ENCODE assay signal across 9 cellular contexts in the genomic region with DNA sequence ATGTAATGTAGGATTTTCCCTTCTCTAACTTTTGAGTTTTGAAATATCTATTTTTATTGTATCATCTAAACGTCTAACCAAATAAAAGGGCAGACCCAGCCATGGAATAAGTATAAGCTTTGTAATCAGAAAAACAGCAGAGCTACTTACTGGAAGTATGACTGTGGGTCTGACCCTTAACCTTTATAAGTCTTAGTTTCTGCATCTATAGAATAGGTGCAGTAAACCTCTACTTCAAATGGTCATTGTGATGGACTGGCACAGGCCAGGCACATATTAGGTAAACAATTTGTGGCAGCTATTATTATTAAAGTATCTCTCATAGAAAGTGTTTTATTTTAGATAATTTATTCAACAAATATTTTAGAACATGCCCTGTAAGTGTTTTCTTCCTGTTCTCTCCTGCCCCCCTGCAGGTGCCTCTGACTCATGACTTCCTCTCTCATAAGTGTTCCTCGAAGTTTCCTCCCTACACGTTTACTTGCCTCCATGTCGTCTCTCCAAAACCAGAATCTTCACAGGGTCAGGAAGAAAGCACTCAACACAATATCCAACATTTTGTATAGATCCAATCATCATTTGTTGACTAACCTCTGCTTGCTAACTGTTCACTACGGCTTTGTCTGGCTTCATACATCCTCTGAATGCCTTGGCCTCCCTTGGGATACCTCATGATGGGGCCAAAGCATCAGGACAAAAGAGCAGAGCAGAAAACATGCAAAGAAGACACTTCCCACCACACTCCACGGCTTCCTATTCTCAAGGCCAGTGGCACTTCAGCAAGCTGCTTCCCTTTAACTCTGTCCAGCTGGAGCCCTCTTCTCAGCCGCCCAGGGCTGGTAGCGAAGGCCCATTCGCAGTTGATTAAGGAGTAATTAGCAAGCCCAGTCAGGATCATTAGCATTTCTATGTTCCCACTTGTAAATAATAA.
DNase-seq lines count a peak whose midpoint lies in the region; ATAC-seq and TF ChIP-seq lines count a peak whose summit lies in the region.
"Had no signal": no experiment of that assay in that cellular context is flagged by ENCODE, and none has a peak within 500 bp of the region (broad histone marks: within the 10 kb centered on the region; RNA-seq: fewer than 3 reads in every experiment).

No MANE protein-coding gene starts in this region.

- no peaks in the 10 kb centered on the region for H3F3A ChIP-seq in Loucy (ENCODE audit: low read depth)

- intact Hi-C loops in activated T-helper 2 cell treated with anti-CD3 and anti-CD28 coated beads, Interferon-gamma antibody, Interleukin-2, Interleukin-4, amounts not matched to agents 10 μg/mL and 5 μg/mL and 100 μg/mL, durations not matched to agents 14 hours and 24 hours and 36 hours (cut with micrococcal nuclease) = loop anchor here (5.0 kb wide), 1 partner anchor 55 kb away; no protein-coding TSS in a partner anchor

- no peak overlapping the region for H3K4me3 Mint-ChIP-seq in activated T-helper 2 cell treated with anti-CD3 and anti-CD28 coated beads, Interferon-gamma antibody, Interleukin-2, Interleukin-4, amounts not matched to agents 10 μg/mL and 5 μg/mL and 100 μg/mL, durations not matched to agents 14 hours and 24 hours and 36 hours (ENCODE audit: low read depth)

- H3K36me3 ChIP-seq in Loucy (ENCODE audit: insufficient read depth, low read length) = no peaks in the 10 kb centered on the region
- no peaks in the 10 kb centered on the region for H3K36me3 ChIP-seq in osteoblast (ENCODE audit: insufficient read depth, low read length)
- H3K36me3 ChIP-seq: vagina had no signal

- H3K36me3 Mint-ChIP-seq in activated T-helper 2 cell treated with anti-CD3 and anti-CD28 coated beads, Interferon-gamma antibody, Interleukin-2, Interleukin-4, amounts not matched to agents 10 μg/mL and 5 μg/mL and 100 μg/mL, durations not matched to agents 14 hours and 24 hours and 36 hours (ENCODE audit: low read depth) = peaks cover 14% of the 10 kb centered on the region

- H3K4me2 ChIP-seq in Loucy (ENCODE audit: low read depth, low read length, poor library complexity, severe bottlenecking) (peak overlapping the region; percentile 14), osteoblast (ENCODE audit: insufficient read depth, low read length) (no peak overlapping the region)

- no peaks in the 10 kb centered on the region for H3K27me3 Mint-ChIP-seq in activated T-helper 2 cell treated with anti-CD3 and anti-CD28 coated beads, Interferon-gamma antibody, Interleukin-2, Interleukin-4, amounts not matched to agents 10 μg/mL and 5 μg/mL and 100 μg/mL, durations not matched to agents 14 hours and 24 hours and 36 hours (ENCODE audit: low read depth)

- H3K9me3 ChIP-seq in Loucy (ENCODE audit: insufficient read depth, low read depth, low read length) = no peaks in the 10 kb centered on the region
- no peaks in the 10 kb centered on the region for H3K9me3 ChIP-seq in osteoblast (ENCODE audit: low read depth, low read length)
- H3K9me3 ChIP-seq: vagina had no signal

- H4K20me1 ChIP-seq in Loucy (ENCODE audit: insufficient read depth, low read length, poor library complexity, severe bottlenecking) (no peaks in the 10 kb centered on the region), osteoblast (ENCODE audit: insufficient read depth, low read length) (no peaks in the 10 kb centered on the region)

- H3K4me1 ChIP-seq in Loucy (ENCODE audit: insufficient read depth, low read length, poor library complexity, severe bottlenecking) (peaks cover 20% of the 10 kb centered on the region), osteoblast (ENCODE audit: insufficient read depth, low read length) (no peaks in the 10 kb centered on the region)
- H3K4me1 ChIP-seq: vagina had no signal

- H3K4me1 Mint-ChIP-seq in activated T-helper 2 cell treated with anti-CD3 and anti-CD28 coated beads, Interferon-gamma antibody, Interleukin-2, Interleukin-4, amounts not matched to agents 10 μg/mL and 5 μg/mL and 100 μg/mL, durations not matched to agents 14 hours and 24 hours and 36 hours (ENCODE audit: low read depth) = peaks cover 23% of the 10 kb centered on the region

- no peaks in the 10 kb centered on the region for H3K79me2 ChIP-seq in Loucy (ENCODE audit: insufficient read depth, low read length)
- no peaks in the 10 kb centered on the region for H3K79me2 ChIP-seq in osteoblast (ENCODE audit: insufficient read depth, low read length)

- H3K27ac ChIP-seq in osteoblast (ENCODE audit: low read depth, low read length) = no peak overlapping the region
- H3K27ac ChIP-seq: vagina had no signal

- no peak overlapping the region for H3K9ac ChIP-seq in Loucy (ENCODE audit: low read depth, low read length, poor library complexity, severe bottlenecking)

- peak overlapping the region; percentile 75 for H3K27ac Mint-ChIP-seq in activated T-helper 2 cell treated with anti-CD3 and anti-CD28 coated beads, Interferon-gamma antibody, Interleukin-2, Interleukin-4, amounts not matched to agents 10 μg/mL and 5 μg/mL and 100 μg/mL, durations not matched to agents 14 hours and 24 hours and 36 hours

- no peak for ATAC-seq in HG03457 (IDR thresholded peaks at IDR 0.05; ENCODE audit: unreplicated experiment)

- H3K27me3 ChIP-seq in Loucy (ENCODE audit: insufficient read depth, low read length, poor library complexity, severe bottlenecking) (peaks cover 4% of the 10 kb centered on the region), osteoblast (ENCODE audit: insufficient read depth, low read length) (no peaks in the 10 kb centered on the region)
- H3K27me3 ChIP-seq: vagina had no signal

- H3K9me2 ChIP-seq in Loucy (replicated peaks; ENCODE audit: low read depth, low read length) = no peaks in the 10 kb centered on the region

- H2AFZ ChIP-seq in Loucy (ENCODE audit: low read length) (peak overlapping the region; percentile 76), osteoblast (ENCODE audit: low read length) (peak overlapping the region; percentile 45)

- H3K4me3 ChIP-seq in Loucy (ENCODE audit: low read length, poor library complexity, severe bottlenecking) (no peak overlapping the region), osteoblast (ENCODE audit: insufficient read depth, low read length) (no peak overlapping the region)
- H3K4me3 ChIP-seq: vagina had no signal

- TF ChIP-seq CTCF in Loucy (conservative IDR thresholded peaks at IDR 0.05; ENCODE audit: low read length) (no peak), osteoblast (IDR thresholded peaks at IDR 0.05; ENCODE audit: extremely low read depth, low read depth, low read length) (no peak)

- DNase-seq in NCI-H2029 treated with DMSO at 0.1 percent for 48 hours (lab: John Stamatoyannopoulos, UW) = peak; percentile 57
- DNase-seq in NCI-H2029 (lab: John Stamatoyannopoulos, UW) = no peak
- DNase-seq in activated T-helper 2 cell treated with anti-CD3 and anti-CD28 coated beads, Interferon-gamma antibody, Interleukin-2, Interleukin-4, amounts not matched to agents 10 μg/mL and 5 μg/mL and 100 μg/mL, durations not matched to agents 14 hours and 24 hours and 36 hours (ENCODE audit: low spot score) = no peak
- DNase-seq in osteoblast (ENCODE audit: insufficient read length, low spot score, missing footprints) = no peak
- no peak for DNase-seq in GF-D8 (lab: John Stamatoyannopoulos, UW)
- DNase-seq in SK-N-DZ (ENCODE audit: low spot score) = no peak

- peaks cover 5% of the 10 kb centered on the region for H3K9me3 Mint-ChIP-seq in activated T-helper 2 cell treated with anti-CD3 and anti-CD28 coated beads, Interferon-gamma antibody, Interleukin-2, Interleukin-4, amounts not matched to agents 10 μg/mL and 5 μg/mL and 100 μg/mL, durations not matched to agents 14 hours and 24 hours and 36 hours
